2 cellular contexts compared by ENCODE assay signal in the genomic region with DNA sequence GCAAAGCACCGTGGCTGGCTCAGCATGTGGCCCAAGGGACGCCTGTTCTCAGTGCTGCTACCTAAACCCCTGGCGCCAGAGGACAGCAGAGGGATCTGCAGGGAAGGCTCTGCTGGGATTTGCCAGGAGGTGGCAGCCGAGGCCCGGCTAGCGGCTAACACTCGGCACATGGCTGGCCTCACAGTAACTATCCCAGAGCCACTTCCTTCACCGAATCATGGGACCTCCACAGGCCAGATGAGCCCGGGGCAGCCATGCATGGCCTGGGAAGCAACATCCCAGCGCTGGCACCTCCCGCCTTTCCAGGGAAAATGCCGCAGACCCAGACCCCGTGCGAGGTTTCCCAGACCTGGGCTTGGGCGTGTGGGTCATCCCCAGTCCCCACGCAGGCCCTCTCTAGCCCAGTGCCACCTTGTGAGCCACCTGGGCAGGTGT.
TF ChIP-seq lines count a peak whose summit lies in the region.

No MANE protein-coding gene starts in this region.

TF ChIP-seq in IMR-90, 13 proteins besides CTCF, POLR2A, EP300 and RAD21:
- no peak for TF ChIP-seq FOS (IDR thresholded peaks at IDR 0.05; ENCODE audit: low read depth, low read length)
- peak; percentile 31; the same call in 1 of the 2 replicates for TF ChIP-seq USF2 (IDR thresholded peaks at IDR 0.05; ENCODE audit: low read depth, low read length)
- TF ChIP-seq MAFK (IDR thresholded peaks at IDR 0.05; ENCODE audit: low read depth, low read length) = no peak
- peak; percentile 61; the same call in 1 of the 2 replicates for TF ChIP-seq MXI1 (IDR thresholded peaks at IDR 0.05; ENCODE audit: borderline replicate concordance, low read depth, low read length)
- no peak for TF ChIP-seq BHLHE40 (IDR thresholded peaks at IDR 0.05; ENCODE audit: low read depth, low read length)
- no peak for TF ChIP-seq NFE2L2 (IDR thresholded peaks at IDR 0.05; ENCODE audit: low read depth, low read length)
- no peak for TF ChIP-seq CHD1 (IDR thresholded peaks at IDR 0.05; ENCODE audit: low read depth, low read length)
- no peak for TF ChIP-seq RFX5 (IDR thresholded peaks at IDR 0.05; ENCODE audit: low read depth, low read length)
- no peak for TF ChIP-seq CEBPB (IDR thresholded peaks at IDR 0.05; ENCODE audit: low read depth, low read length)
- TF ChIP-seq, protein P1, sequence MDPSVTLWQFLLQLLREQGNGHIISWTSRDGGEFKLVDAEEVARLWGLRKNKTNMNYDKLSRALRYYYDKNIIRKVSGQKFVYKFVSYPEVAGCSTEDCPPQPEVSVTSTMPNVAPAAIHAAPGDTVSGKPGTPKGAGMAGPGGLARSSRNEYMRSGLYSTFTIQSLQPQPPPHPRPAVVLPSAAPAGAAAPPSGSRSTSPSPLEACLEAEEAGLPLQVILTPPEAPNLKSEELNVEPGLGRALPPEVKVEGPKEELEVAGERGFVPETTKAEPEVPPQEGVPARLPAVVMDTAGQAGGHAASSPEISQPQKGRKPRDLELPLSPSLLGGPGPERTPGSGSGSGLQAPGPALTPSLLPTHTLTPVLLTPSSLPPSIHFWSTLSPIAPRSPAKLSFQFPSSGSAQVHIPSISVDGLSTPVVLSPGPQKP (IDR thresholded peaks at IDR 0.05; ENCODE audit: borderline replicate concordance, low read depth, low read length) = no peak
- 0 out of 2 replicates have a peak, but pooled peaks have one; percentile 41 for TF ChIP-seq MAZ (IDR thresholded peaks at IDR 0.05; ENCODE audit: borderline replicate concordance, low read depth, low read length)
- no peak for TF ChIP-seq RCOR1 (IDR thresholded peaks at IDR 0.05; ENCODE audit: insufficient replicate concordance, low read length)
- peak; percentile 99 for TF ChIP-seq SMC3 (IDR thresholded peaks at IDR 0.05; ENCODE audit: low read depth, low read length)

TF ChIP-seq in K562, 482 proteins besides CTCF, POLR2A, EP300 and RAD21 (continues in another document):
- no peak for TF ChIP-seq LEF1 (IDR thresholded peaks at IDR 0.05)
- peak in 1 of 2 experiments; percentile 65 for TF ChIP-seq E2F6 (IDR thresholded peaks at IDR 0.05; ENCODE audit: borderline replicate concordance in 1 of 2, extremely low read depth in 1 of 2, insufficient read depth in 1 of 2, insufficient read length in 1 of 2, low read depth in 1 of 2, low read length in 1 of 2, poor library complexity in 1 of 2, severe bottlenecking in 1 of 2)
- no peak for TF ChIP-seq EWSR1 (IDR thresholded peaks at IDR 0.05; ENCODE audit: borderline replicate concordance, low read depth, partially characterized antibody)
- no peak for TF ChIP-seq SMARCE1 (IDR thresholded peaks at IDR 0.05)
- 0 out of 2 replicates have a peak, but pooled peaks have one; percentile 27 for TF ChIP-seq TOE1 (IDR thresholded peaks at IDR 0.05; ENCODE audit: borderline replicate concordance)
- TF ChIP-seq TOE1 (CRISPR knock-in tag; IDR thresholded peaks at IDR 0.05; ENCODE audit: borderline replicate concordance, low read depth) = no peak
- no peak for TF ChIP-seq MEF2A (IDR thresholded peaks at IDR 0.05; ENCODE audit: control insufficient read depth, low read depth, low read length)
- TF ChIP-seq, protein P2, sequence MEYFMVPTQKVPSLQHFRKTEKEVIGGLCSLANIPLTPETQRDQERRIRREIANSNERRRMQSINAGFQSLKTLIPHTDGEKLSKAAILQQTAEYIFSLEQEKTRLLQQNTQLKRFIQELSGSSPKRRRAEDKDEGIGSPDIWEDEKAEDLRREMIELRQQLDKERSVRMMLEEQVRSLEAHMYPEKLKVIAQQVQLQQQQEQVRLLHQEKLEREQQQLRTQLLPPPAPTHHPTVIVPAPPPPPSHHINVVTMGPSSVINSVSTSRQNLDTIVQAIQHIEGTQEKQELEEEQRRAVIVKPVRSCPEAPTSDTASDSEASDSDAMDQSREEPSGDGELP (CRISPR knock-in tag; IDR thresholded peaks at IDR 0.05; ENCODE audit: borderline replicate concordance) = peak; percentile 52; the same call in 1 of the 2 replicates
- TF ChIP-seq, protein P3, sequence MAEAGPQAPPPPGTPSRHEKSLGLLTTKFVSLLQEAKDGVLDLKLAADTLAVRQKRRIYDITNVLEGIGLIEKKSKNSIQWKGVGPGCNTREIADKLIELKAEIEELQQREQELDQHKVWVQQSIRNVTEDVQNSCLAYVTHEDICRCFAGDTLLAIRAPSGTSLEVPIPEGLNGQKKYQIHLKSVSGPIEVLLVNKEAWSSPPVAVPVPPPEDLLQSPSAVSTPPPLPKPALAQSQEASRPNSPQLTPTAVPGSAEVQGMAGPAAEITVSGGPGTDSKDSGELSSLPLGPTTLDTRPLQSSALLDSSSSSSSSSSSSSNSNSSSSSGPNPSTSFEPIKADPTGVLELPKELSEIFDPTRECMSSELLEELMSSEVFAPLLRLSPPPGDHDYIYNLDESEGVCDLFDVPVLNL (CRISPR knock-in tag; IDR thresholded peaks at IDR 0.05; ENCODE audit: low read depth) = no peak
- TF ChIP-seq CTBP1 (IDR thresholded peaks at IDR 0.05; ENCODE audit: borderline replicate concordance) = 0 out of 2 replicates have a peak, but pooled peaks have one; percentile 18
- peak; percentile 77; the same call in 1 of the 2 replicates for TF ChIP-seq ARID2 (IDR thresholded peaks at IDR 0.05)
- no peak for TF ChIP-seq TEAD2 (tag; IDR thresholded peaks at IDR 0.05)
- no peak for TF ChIP-seq ZNF766 (CRISPR knock-in tag; conservative IDR thresholded peaks at IDR 0.05)
- no peak for TF ChIP-seq ZNF584 (CRISPR knock-in tag; IDR thresholded peaks at IDR 0.05; ENCODE audit: low read depth)
- no peak for TF ChIP-seq ZNF444 (CRISPR knock-in tag; IDR thresholded peaks at IDR 0.05)
- no peak for TF ChIP-seq ZBTB11 (CRISPR knock-in tag; IDR thresholded peaks at IDR 0.05)
- no peak for TF ChIP-seq ZNF347 (CRISPR knock-in tag; IDR thresholded peaks at IDR 0.05; ENCODE audit: low read depth)
- TF ChIP-seq NELFE (IDR thresholded peaks at IDR 0.05; ENCODE audit: insufficient read depth, insufficient read length) = no peak
- TF ChIP-seq, protein P4, sequence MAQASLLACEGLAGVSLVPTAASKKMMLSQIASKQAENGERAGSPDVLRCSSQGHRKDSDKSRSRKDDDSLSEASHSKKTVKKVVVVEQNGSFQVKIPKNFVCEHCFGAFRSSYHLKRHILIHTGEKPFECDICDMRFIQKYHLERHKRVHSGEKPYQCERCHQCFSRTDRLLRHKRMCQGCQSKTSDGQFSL (CRISPR knock-in tag; IDR thresholded peaks at IDR 0.05) = no peak
- TF ChIP-seq, protein P4 (tag; IDR thresholded peaks at IDR 0.05) = no peak
- 0 out of 4 replicates have a peak, but pooled peaks of 1 of the 2 experiments have one; percentile 36 for TF ChIP-seq RCOR1 (IDR thresholded peaks at IDR 0.05; ENCODE audit: borderline replicate concordance in 1 of 2, low read depth in 2 of 2, low read length in 2 of 2)
- no peak for TF ChIP-seq TSC22D4 (tag; IDR thresholded peaks at IDR 0.05)
- TF ChIP-seq, protein P5, sequence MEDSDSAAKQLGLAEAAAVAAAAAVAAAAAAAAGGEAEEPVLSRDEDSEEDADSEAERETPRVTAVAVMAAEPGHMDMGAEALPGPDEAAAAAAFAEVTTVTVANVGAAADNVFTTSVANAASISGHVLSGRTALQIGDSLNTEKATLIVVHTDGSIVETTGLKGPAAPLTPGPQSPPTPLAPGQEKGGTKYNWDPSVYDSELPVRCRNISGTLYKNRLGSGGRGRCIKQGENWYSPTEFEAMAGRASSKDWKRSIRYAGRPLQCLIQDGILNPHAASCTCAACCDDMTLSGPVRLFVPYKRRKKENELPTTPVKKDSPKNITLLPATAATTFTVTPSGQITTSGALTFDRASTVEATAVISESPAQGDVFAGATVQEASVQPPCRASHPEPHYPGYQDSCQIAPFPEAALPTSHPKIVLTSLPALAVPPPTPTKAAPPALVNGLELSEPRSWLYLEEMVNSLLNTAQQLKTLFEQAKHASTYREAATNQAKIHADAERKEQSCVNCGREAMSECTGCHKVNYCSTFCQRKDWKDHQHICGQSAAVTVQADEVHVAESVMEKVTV (CRISPR knock-in tag; IDR thresholded peaks at IDR 0.05) = peak; percentile 89
- no peak for TF ChIP-seq GTF2E2 (tag; IDR thresholded peaks at IDR 0.05)
- 0 out of 2 replicates have a peak, but pooled peaks have one; percentile 31 for TF ChIP-seq BHLHE40 (IDR thresholded peaks at IDR 0.05; ENCODE audit: low read length)
- TF ChIP-seq MLLT1 (IDR thresholded peaks at IDR 0.05) = 0 out of 4 replicates have a peak, but pooled peaks of 1 of the 2 experiments have one; percentile 20
- no peak for TF ChIP-seq SNAPC5 (CRISPR knock-in tag; IDR thresholded peaks at IDR 0.05)
- no peak for TF ChIP-seq JUNB (CRISPR knock-in tag; conservative IDR thresholded peaks at IDR 0.05)
- no peak for TF ChIP-seq ZNF12 (CRISPR knock-in tag; IDR thresholded peaks at IDR 0.05)
- no peak for TF ChIP-seq BDP1 (IDR thresholded peaks at IDR 0.05; ENCODE audit: insufficient read depth, insufficient read length)
- TF ChIP-seq PYGO2 (tag; IDR thresholded peaks at IDR 0.05) = no peak
- TF ChIP-seq YY1 (IDR thresholded peaks at IDR 0.05; ENCODE audit: borderline replicate concordance in 1 of 3, control insufficient read depth in 1 of 3, extremely low read depth in 1 of 3, insufficient read depth in 3 of 3, insufficient read length in 1 of 3, insufficient replicate concordance in 2 of 3, low read depth in 1 of 3, low read length in 2 of 3) = peak in 1 of 3 experiments; percentile 9
- no peak for TF ChIP-seq VEZF1 (CRISPR knock-in tag; IDR thresholded peaks at IDR 0.05)
- no peak for TF ChIP-seq CHD2 (IDR thresholded peaks at IDR 0.05; ENCODE audit: low read depth, low read length)
- TF ChIP-seq ZNF124 (CRISPR knock-in tag; IDR thresholded peaks at IDR 0.05) = no peak
- TF ChIP-seq MECOM (CRISPR knock-in tag; IDR thresholded peaks at IDR 0.05) = no peak
- TF ChIP-seq STAG1 (CRISPR knock-in tag; IDR thresholded peaks at IDR 0.05; ENCODE audit: borderline replicate concordance) = peak; percentile 91
- no peak for TF ChIP-seq CREM (IDR thresholded peaks at IDR 0.05; ENCODE audit: low read depth)
- TF ChIP-seq NEUROD1 (IDR thresholded peaks at IDR 0.05; ENCODE audit: borderline replicate concordance, low read depth, low read length, partially characterized antibody) = no peak
- no peak for TF ChIP-seq NR3C1 (CRISPR knock-in tag; IDR thresholded peaks at IDR 0.05)
- TF ChIP-seq ZNF76 (CRISPR knock-in tag; IDR thresholded peaks at IDR 0.05; ENCODE audit: borderline replicate concordance) = no peak
- no peak for TF ChIP-seq PCBP2 (IDR thresholded peaks at IDR 0.05; ENCODE audit: low read depth, low read length, poor library complexity, severe bottlenecking)
